ENCODE assay signal across 8 cellular contexts in genomic region chr2:241858206-241859016, GRCh38. TPM values are rescaled to one million over a fixed set of nuclear protein-coding genes. Genes with fewer than 3 reads are reported as not detected.
DNase-seq lines count a peak whose midpoint lies in the region; ATAC-seq and TF ChIP-seq lines count a peak whose summit lies in the region.

PDCD1 (minus strand) TSS chr2:241858894; CDS start chr2:241858838, 56 bp downstream.

- ATAC-seq in HG03039 (IDR thresholded peaks at IDR 0.05; ENCODE audit: unreplicated experiment), result peak; percentile 27

- no peaks in the 10 kb centered on the region for H3K36me3 Mint-ChIP-seq in glutamatergic neuron (ENCODE audit: unreplicated experiment)

- H3K4me3 ChIP-seq in GM12864 (ENCODE audit: low read depth, low read length), result peak within 1 kb of the TSS; percentile 69

- no peak within 1 kb of the TSS for H3K27ac Mint-ChIP-seq in glutamatergic neuron (ENCODE audit: unreplicated experiment)

- H3K9me3 Mint-ChIP-seq in glutamatergic neuron (ENCODE audit: unreplicated experiment), result peaks cover 4% of the 10 kb centered on the region

- peaks cover 3% of the 10 kb centered on the region for H3K4me1 Mint-ChIP-seq in glutamatergic neuron (ENCODE audit: low read depth, unreplicated experiment)

- H3K4me3 Mint-ChIP-seq in glutamatergic neuron (ENCODE audit: unreplicated experiment), result no peak within 1 kb of the TSS

- peak; percentile 64 for DNase-seq in GM12864 (ENCODE audit: low read depth)
- DNase-seq in activated CD8-positive, alpha-beta memory T cell treated with anti-CD3 and anti-CD28 coated beads, Interleukin-2, amount 50 U/mL, for 24 hours (ENCODE audit: extremely low read depth), result peak; percentile 44
- peak; percentile 29 for DNase-seq in glutamatergic neuron
- peak; percentile 62 to 74 for DNase-seq in stimulated activated CD4-positive, alpha-beta T cell treated with anti-CD3 and anti-CD28 coated beads, Interleukin-15, amount 100 ng/mL, for 48 hours (ENCODE audit: low read depth in 2 of 2)
- no peak for DNase-seq in COR-L47 (lab: John Stamatoyannopoulos, UW)
- no peak for DNase-seq in AML-193 (lab: John Stamatoyannopoulos, UW)
- DNase-seq in NCI-H187 treated with DMSO at 0.1 percent for 48 hours (lab: John Stamatoyannopoulos, UW), result no peak

- peaks cover 1% of the 10 kb centered on the region for H3K27me3 Mint-ChIP-seq in glutamatergic neuron (ENCODE audit: unreplicated experiment)

- TF ChIP-seq CTCF in GM12864 (IDR thresholded peaks at IDR 0.05; ENCODE audit: low read depth, low read length, missing control alignments) (no peak), glutamatergic neuron (IDR thresholded peaks at IDR 0.05; ENCODE audit: partially characterized antibody, unreplicated experiment) (no peak)

RNA-seq across cellular contexts. Expression of gene PDCD1, which starts in this region (rescaled TPM):
- not detected for total RNA-seq in glutamatergic neuron (ENCODE audit: unreplicated experiment)

Comparison
In these comparisons a context has a peak if more than half of its experiments do, and no peak if none do; other contexts are left out.
1. Peak in DNase-seq in glutamatergic neuron; RNA of the gene not detected or under 1 TPM.
2. DNase-seq: peak in GM12864 (single experiment), activated CD8-positive, alpha-beta memory T cell treated with anti-CD3 and anti-CD28 coated beads, Interleukin-2, amount 50 U/mL, for 24 hours (single experiment) and stimulated activated CD4-positive, alpha-beta T cell treated with anti-CD3 and anti-CD28 coated beads, Interleukin-15, amount 100 ng/mL, for 48 hours (2 of 2); none in COR-L47 (single experiment), AML-193 (0 of 2) and NCI-H187 treated with DMSO at 0.1 percent for 48 hours (single experiment).